In genomic region chr2:10980886-10981425, GRCh38 we compare ENCODE assay signal across 21 cellular contexts.
"Had no signal": no experiment of that assay in that cellular context is flagged by ENCODE, and none has a peak within 500 bp of the region (broad histone marks: within the 10 kb centered on the region; RNA-seq: fewer than 3 reads in every experiment).

No MANE protein-coding gene starts in this region.

- H3K27ac ChIP-seq: breast epithelium had no signal

- H3K9me3 Mint-ChIP-seq: activated CD4-positive, alpha-beta memory T cell treated with anti-CD3 and anti-CD28 coated beads for 36 hours; activated CD4-positive, alpha-beta T cell treated with anti-CD3 and anti-CD28 coated beads, Interleukin-2, amount 10 ng/mL, durations not matched to agents 7 days and 5 days; activated naive CD4-positive, alpha-beta T cell treated with anti-CD3 and anti-CD28 coated beads, Interleukin-2, amount 50 U/mL, for 24 hours; activated T-cell treated with anti-CD3 and anti-CD28 coated beads, Interleukin-2, amount 50 U/mL, for 72 hours; activated T-helper 2 cell treated with anti-CD3 and anti-CD28 coated beads, Interferon-gamma antibody, Interleukin-2, Interleukin-4, amounts not matched to agents 10 μg/mL and 5 μg/mL and 100 μg/mL, durations not matched to agents 14 hours and 24 hours and 36 hours; T-helper 1 cell treated with Interleukin-12 subunit alpha and Interleukin-12 subunit beta and Interleukin-4 antibody, amounts not matched to agents 30 μg/mL and 1 μg/mL, for 36 hours; WTC11 had no signal

- H3K4me3 Mint-ChIP-seq: activated CD4-positive, alpha-beta memory T cell treated with anti-CD3 and anti-CD28 coated beads for 36 hours; activated CD4-positive, alpha-beta T cell treated with anti-CD3 and anti-CD28 coated beads, Interleukin-2, amount 10 ng/mL, durations not matched to agents 7 days and 5 days; activated naive CD4-positive, alpha-beta T cell treated with anti-CD3 and anti-CD28 coated beads, Interleukin-2, amount 50 U/mL, for 24 hours; activated T-cell treated with anti-CD3 and anti-CD28 coated beads, Interleukin-2, amount 50 U/mL, for 72 hours; T-helper 1 cell treated with Interleukin-12 subunit alpha and Interleukin-12 subunit beta and Interleukin-4 antibody, amounts not matched to agents 30 μg/mL and 1 μg/mL, for 36 hours; WTC11 had no signal

- H3K4me3 ChIP-seq: breast epithelium had no signal

- H3K4me1 ChIP-seq: breast epithelium had no signal

- H3K4me1 Mint-ChIP-seq: activated CD4-positive, alpha-beta T cell treated with anti-CD3 and anti-CD28 coated beads, Interleukin-2, amount 10 ng/mL, durations not matched to agents 7 days and 5 days; activated naive CD4-positive, alpha-beta T cell treated with anti-CD3 and anti-CD28 coated beads, Interleukin-2, amount 50 U/mL, for 24 hours had no signal

- H3K27me3 ChIP-seq: breast epithelium had no signal

- H3K9me3 ChIP-seq: breast epithelium had no signal

- FAIRE-seq: RCC 7860 had no signal

- H3K36me3 ChIP-seq: breast epithelium had no signal

- H3K27ac Mint-ChIP-seq: activated CD4-positive, alpha-beta memory T cell treated with anti-CD3 and anti-CD28 coated beads for 36 hours; activated CD4-positive, alpha-beta T cell treated with anti-CD3 and anti-CD28 coated beads, Interleukin-2, amount 10 ng/mL, durations not matched to agents 7 days and 5 days; activated naive CD4-positive, alpha-beta T cell treated with anti-CD3 and anti-CD28 coated beads, Interleukin-2, amount 50 U/mL, for 24 hours; activated T-cell treated with anti-CD3 and anti-CD28 coated beads, Interleukin-2, amount 50 U/mL, for 72 hours; activated T-helper 2 cell treated with anti-CD3 and anti-CD28 coated beads, Interferon-gamma antibody, Interleukin-2, Interleukin-4, amounts not matched to agents 10 μg/mL and 5 μg/mL and 100 μg/mL, durations not matched to agents 14 hours and 24 hours and 36 hours; T-helper 1 cell treated with Interleukin-12 subunit alpha and Interleukin-12 subunit beta and Interleukin-4 antibody, amounts not matched to agents 30 μg/mL and 1 μg/mL, for 36 hours; WTC11 had no signal

- DNase-seq: activated CD4-positive, alpha-beta memory T cell treated with anti-CD3 and anti-CD28 coated beads for 36 hours; activated CD4-positive, alpha-beta T cell treated with anti-CD3 and anti-CD28 coated beads, Interleukin-2, amount 10 ng/mL, durations not matched to agents 7 days and 5 days; activated CD8-positive, alpha-beta memory T cell treated with anti-CD3 and anti-CD28 coated beads for 24 hours; activated naive CD4-positive, alpha-beta T cell; activated T-cell treated with anti-CD3 and anti-CD28 coated beads, Interleukin-2, amount 50 U/mL, for 72 hours; central memory CD4-positive, alpha-beta T cell; MM.1S; NCI-H1105; NCI-H1436; NCI-H1694 treated with DMSO at 0.1 percent for 48 hours; NCI-H2081 treated with DMSO at 0.1 percent for 48 hours; NCI-H510A treated with DMSO at 0.1 percent for 48 hours; NCI-H69; PC-3; SHP77 treated with DMSO at 0.1 percent for 48 hours had no signal

- H3K36me3 Mint-ChIP-seq: activated CD4-positive, alpha-beta memory T cell treated with anti-CD3 and anti-CD28 coated beads for 36 hours; activated naive CD4-positive, alpha-beta T cell treated with anti-CD3 and anti-CD28 coated beads, Interleukin-2, amount 50 U/mL, for 24 hours; WTC11 had no signal
